In the genomic region with DNA sequence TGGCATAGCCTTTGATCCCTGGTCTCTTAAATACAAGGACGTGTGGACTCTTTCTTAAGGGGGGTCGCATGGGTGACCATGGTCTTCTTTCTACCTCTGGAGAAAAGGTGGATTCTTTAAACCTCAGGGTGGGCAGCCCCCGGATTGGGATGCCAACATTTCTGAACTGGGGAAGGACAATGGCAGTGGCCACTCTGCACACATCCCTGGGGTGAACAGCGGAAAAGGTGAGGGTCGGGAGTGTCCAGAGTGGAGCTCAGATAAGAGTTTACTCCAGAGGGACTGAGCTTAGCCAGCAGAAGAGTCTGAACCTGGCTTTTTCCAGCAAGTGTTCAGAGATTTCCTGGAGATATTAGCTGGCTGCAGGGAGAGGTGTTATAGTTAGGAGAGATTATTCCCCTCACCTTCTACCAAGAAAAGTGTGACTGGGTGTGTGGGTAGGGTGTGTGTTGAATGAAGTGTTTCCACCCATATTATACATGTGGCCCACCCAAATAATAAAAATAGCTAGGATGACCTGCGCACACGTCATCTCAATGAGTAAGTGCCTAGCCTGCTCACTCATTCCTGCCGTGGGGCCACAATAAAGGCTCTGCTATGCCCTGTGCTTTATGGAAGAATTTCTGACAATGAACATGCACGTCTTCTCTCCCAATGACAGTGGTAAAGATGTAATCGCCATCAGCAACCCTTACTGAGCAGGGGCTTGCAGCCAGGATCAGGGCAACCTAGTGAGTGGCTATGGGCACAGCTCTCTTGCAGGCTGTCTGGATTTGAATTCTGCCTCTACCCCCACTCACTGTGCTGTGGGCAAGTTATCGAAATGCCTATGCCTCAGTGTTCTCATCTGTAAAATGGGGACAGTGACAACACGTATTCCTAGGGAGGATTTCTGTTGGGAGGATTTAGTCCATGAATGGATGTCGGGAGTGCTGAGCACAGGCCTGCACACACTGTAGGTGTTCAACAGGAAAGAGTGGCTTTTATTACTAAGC, we compare ENCODE assay signal across 14 cellular contexts.
"Had no signal": no experiment of that assay in that cellular context is flagged by ENCODE, and none has a peak within 500 bp of the region (broad histone marks: within the 10 kb centered on the region; RNA-seq: fewer than 3 reads in every experiment).

No MANE protein-coding gene starts in this region.

- H3K36me3 Mint-ChIP-seq: activated CD4-positive, alpha-beta memory T cell treated with anti-CD3 and anti-CD28 coated beads for 36 hours; natural killer cell treated with Interleukin-12 subunit alpha and Interleukin-12 subunit beta and Interleukin-15 and Interleukin-18, amount 100 ng/mL, for 72 hours had no signal

- H3K4me3 ChIP-seq: colonic mucosa, lung, thoracic aorta had no signal

- ATAC-seq: stimulated activated naive CD8-positive, alpha-beta T cell treated with anti-CD3 and anti-CD28 coated beads, Interleukin-15, amount 100 ng/mL, for 72 hours had no signal

- H3K27me3 ChIP-seq: colonic mucosa had no signal

- H3K36me3 ChIP-seq: colonic mucosa, thoracic aorta had no signal

- H3K9me3 Mint-ChIP-seq: activated CD4-positive, alpha-beta memory T cell treated with anti-CD3 and anti-CD28 coated beads for 36 hours; activated naive CD4-positive, alpha-beta T cell treated with anti-CD3 and anti-CD28 coated beads for 36 hours; activated T-helper 1 cell treated with anti-CD3 and anti-CD28 coated beads, Interleukin-12 subunit alpha, Interleukin-12 subunit beta, Interleukin-2, Interleukin-4 antibody, amounts not matched to agents 30 ng/mL and 10 ng/mL and 1 ng/mL, durations not matched to agents 14 hours and 24 hours and 36 hours; natural killer cell treated with Interleukin-12 subunit alpha and Interleukin-12 subunit beta and Interleukin-15 and Interleukin-18, amount 100 ng/mL, for 72 hours; stimulated activated naive CD8-positive, alpha-beta T cell treated with anti-CD3 and anti-CD28 coated beads, Interleukin-15, amount 100 ng/mL, for 72 hours had no signal

- H3K4me1 Mint-ChIP-seq: stimulated activated naive CD8-positive, alpha-beta T cell treated with anti-CD3 and anti-CD28 coated beads, Interleukin-15, amount 100 ng/mL, for 72 hours had no signal

- H3K27me3 Mint-ChIP-seq: activated CD4-positive, alpha-beta memory T cell treated with anti-CD3 and anti-CD28 coated beads for 36 hours; stimulated activated naive CD8-positive, alpha-beta T cell treated with anti-CD3 and anti-CD28 coated beads, Interleukin-15, amount 100 ng/mL, for 72 hours had no signal

- H3K4me3 Mint-ChIP-seq: activated CD4-positive, alpha-beta memory T cell treated with anti-CD3 and anti-CD28 coated beads for 36 hours; activated naive CD4-positive, alpha-beta T cell treated with anti-CD3 and anti-CD28 coated beads for 36 hours; activated T-helper 1 cell treated with anti-CD3 and anti-CD28 coated beads, Interleukin-12 subunit alpha, Interleukin-12 subunit beta, Interleukin-2, Interleukin-4 antibody, amounts not matched to agents 30 ng/mL and 10 ng/mL and 1 ng/mL, durations not matched to agents 14 hours and 24 hours and 36 hours; natural killer cell treated with Interleukin-12 subunit alpha and Interleukin-12 subunit beta and Interleukin-15 and Interleukin-18, amount 100 ng/mL, for 72 hours; stimulated activated naive CD8-positive, alpha-beta T cell treated with anti-CD3 and anti-CD28 coated beads, Interleukin-15, amount 100 ng/mL, for 72 hours had no signal

- H3K27ac ChIP-seq: colonic mucosa, thoracic aorta had no signal

- H3K4me1 ChIP-seq: colonic mucosa had no signal

- H3K27ac Mint-ChIP-seq: activated CD4-positive, alpha-beta memory T cell treated with anti-CD3 and anti-CD28 coated beads for 36 hours; activated naive CD4-positive, alpha-beta T cell treated with anti-CD3 and anti-CD28 coated beads for 36 hours; activated T-helper 1 cell treated with anti-CD3 and anti-CD28 coated beads, Interleukin-12 subunit alpha, Interleukin-12 subunit beta, Interleukin-2, Interleukin-4 antibody, amounts not matched to agents 30 ng/mL and 10 ng/mL and 1 ng/mL, durations not matched to agents 14 hours and 24 hours and 36 hours; natural killer cell treated with Interleukin-12 subunit alpha and Interleukin-12 subunit beta and Interleukin-15 and Interleukin-18, amount 100 ng/mL, for 72 hours had no signal

- DNase-seq: activated CD4-positive, alpha-beta memory T cell treated with anti-CD3 and anti-CD28 coated beads for 36 hours; activated CD4-positive, alpha-beta T cell treated with anti-CD3 and anti-CD28 coated beads for 1 hour; activated naive CD4-positive, alpha-beta T cell treated with anti-CD3 and anti-CD28 coated beads for 36 hours; caudate nucleus; colonic mucosa; effector CD4-positive, alpha-beta T cell; hippocampal formation; stimulated activated CD4-positive, alpha-beta T cell treated with anti-CD3 and anti-CD28 coated beads, Interleukin-4, amount 100 ng/mL, for 24 hours; stimulated activated naive CD8-positive, alpha-beta T cell treated with anti-CD3 and anti-CD28 coated beads, Interleukin-15, amount 100 ng/mL, for 72 hours; T-helper 9 cell had no signal

- H3K9me3 ChIP-seq: colonic mucosa, thoracic aorta had no signal
